2 cellular contexts compared by ENCODE assay signal in genomic region chr2:199464614-199465352, GRCh38.
A peak's percentile ranks its signal among the peaks of the same experiment; 100 is the strongest.
TF ChIP-seq lines count a peak whose summit lies in the region.

No MANE protein-coding gene starts in this region.

TF ChIP-seq in IMR-90, 13 proteins besides CTCF, POLR2A, EP300 and RAD21:
- TF ChIP-seq SMC3 (IDR thresholded peaks at IDR 0.05; ENCODE audit: low read depth, low read length) (no peak), MAFK (IDR thresholded peaks at IDR 0.05; ENCODE audit: low read depth, low read length) (no peak), BHLHE40 (IDR thresholded peaks at IDR 0.05; ENCODE audit: low read depth, low read length) (no peak), CEBPB (IDR thresholded peaks at IDR 0.05; ENCODE audit: low read depth, low read length) (no peak), NFE2L2 (IDR thresholded peaks at IDR 0.05; ENCODE audit: low read depth, low read length) (no peak)
- TF ChIP-seq, protein P1, sequence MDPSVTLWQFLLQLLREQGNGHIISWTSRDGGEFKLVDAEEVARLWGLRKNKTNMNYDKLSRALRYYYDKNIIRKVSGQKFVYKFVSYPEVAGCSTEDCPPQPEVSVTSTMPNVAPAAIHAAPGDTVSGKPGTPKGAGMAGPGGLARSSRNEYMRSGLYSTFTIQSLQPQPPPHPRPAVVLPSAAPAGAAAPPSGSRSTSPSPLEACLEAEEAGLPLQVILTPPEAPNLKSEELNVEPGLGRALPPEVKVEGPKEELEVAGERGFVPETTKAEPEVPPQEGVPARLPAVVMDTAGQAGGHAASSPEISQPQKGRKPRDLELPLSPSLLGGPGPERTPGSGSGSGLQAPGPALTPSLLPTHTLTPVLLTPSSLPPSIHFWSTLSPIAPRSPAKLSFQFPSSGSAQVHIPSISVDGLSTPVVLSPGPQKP (IDR thresholded peaks at IDR 0.05; ENCODE audit: borderline replicate concordance, low read depth, low read length), result no peak
TF ChIP-seq in IMR-90: peak in this region for 0.

TF ChIP-seq in endothelial cell of umbilical vein, 7 proteins besides CTCF, POLR2A, EP300 and RAD21:
- TF ChIP-seq EZH2 (IDR thresholded peaks at IDR 0.05; ENCODE audit: borderline replicate concordance, low read depth, low read length, severe bottlenecking), result peak; percentile 98
- no peak for TF ChIP-seq MYC (IDR thresholded peaks at IDR 0.05; ENCODE audit: low read depth, low read length)
